Comparison of ENCODE assay signal across 2 cellular contexts in genomic region chr9:101601904-101602765, GRCh38.
TF ChIP-seq lines count a peak whose summit lies in the region.

No MANE protein-coding gene starts in this region.

TF ChIP-seq in Ishikawa, 13 proteins besides CTCF, POLR2A, EP300 and RAD21:
- TF ChIP-seq CREB1 (IDR thresholded peaks at IDR 0.05; ENCODE audit: low read depth): no peak
- TF ChIP-seq USF1 (IDR thresholded peaks at IDR 0.05): no peak
- no peak; the same call in 1 of the 2 replicates for TF ChIP-seq CEBPB (IDR thresholded peaks at IDR 0.05)
- TF ChIP-seq NFIC (IDR thresholded peaks at IDR 0.05): no peak
- no peak for TF ChIP-seq TAF1 (IDR thresholded peaks at IDR 0.05; ENCODE audit: low read depth)
- TF ChIP-seq TEAD4 (IDR thresholded peaks at IDR 0.05): no peak
- no peak for TF ChIP-seq REST (IDR thresholded peaks at IDR 0.05; ENCODE audit: low read depth)
- no peak for TF ChIP-seq TCF12 (IDR thresholded peaks at IDR 0.05; ENCODE audit: low read depth)
- no peak for TF ChIP-seq EGR1 (IDR thresholded peaks at IDR 0.05)
- TF ChIP-seq MAX (IDR thresholded peaks at IDR 0.05): no peak
- TF ChIP-seq YY1 (IDR thresholded peaks at IDR 0.05; ENCODE audit: low read depth): no peak
- TF ChIP-seq FOXM1 (IDR thresholded peaks at IDR 0.05; ENCODE audit: borderline replicate concordance, low read depth): no peak
- no peak for TF ChIP-seq ZBTB7A (IDR thresholded peaks at IDR 0.05; ENCODE audit: low read depth)
TF ChIP-seq in Ishikawa: peak in this region for 0.

TF ChIP-seq in H1, 55 proteins besides CTCF, POLR2A, EP300 and RAD21:
- TF ChIP-seq SP2 (IDR thresholded peaks at IDR 0.05; ENCODE audit: low read length) (no peak), CREB1 (IDR thresholded peaks at IDR 0.05) (0 out of 2 replicates have a peak, but pooled peaks have one; percentile 20), YY1 (IDR thresholded peaks at IDR 0.05; ENCODE audit: low read depth, low read length) (peak; percentile 53; the same call in 1 of the 2 replicates)
TF ChIP-seq in H1: peak in this region for 2.
